ENCODE assay signal across 9 cellular contexts in genomic region chr2:42792087-42792582, GRCh38. TPM values are rescaled to one million over a fixed set of nuclear protein-coding genes. Genes with fewer than 3 reads are reported as not detected.
DNase-seq lines count a peak whose midpoint lies in the region; ATAC-seq, FAIRE-seq and TF ChIP-seq lines count a peak whose summit lies in the region.
"Had no signal": no experiment of that assay in that cellular context is flagged by ENCODE, and none has a peak within 500 bp of the region (broad histone marks: within the 10 kb centered on the region; RNA-seq: fewer than 3 reads in every experiment).

No MANE protein-coding gene starts in this region.

- H3K27me3 Mint-ChIP-seq in activated T-helper 17 cell treated with anti-CD3 and anti-CD28 coated beads, Interleukin-2, amount 50 U/mL, for 72 hours, result peaks cover 49% of the 10 kb centered on the region

- peak overlapping the region; percentile 71 for H3K4me3 Mint-ChIP-seq in activated T-helper 17 cell treated with anti-CD3 and anti-CD28 coated beads, Interleukin-2, amount 50 U/mL, for 72 hours

- peaks cover 7% of the 10 kb centered on the region for H3K36me3 Mint-ChIP-seq in activated T-helper 17 cell treated with anti-CD3 and anti-CD28 coated beads, Interleukin-2, amount 50 U/mL, for 72 hours (ENCODE audit: low read depth)

- H3K27ac Mint-ChIP-seq in activated T-helper 17 cell treated with anti-CD3 and anti-CD28 coated beads, Interleukin-2, amount 50 U/mL, for 72 hours, result no peak overlapping the region

- DNase-seq in GM12892 (ENCODE audit: insufficient read length) (peak; percentile 54), hepatic stellate cell (ENCODE audit: low spot score) (peak; percentile 51), T-helper 9 cell (no peak), NCI-H446 (lab: John Stamatoyannopoulos, UW) (no peak), iPS-NIHi7 (ENCODE audit: extremely low spot score) (no peak)

- peaks cover 24% of the 10 kb centered on the region for H3K4me1 Mint-ChIP-seq in activated T-helper 17 cell treated with anti-CD3 and anti-CD28 coated beads, Interleukin-2, amount 50 U/mL, for 72 hours

- no peaks in the 10 kb centered on the region for H3K9me3 Mint-ChIP-seq in activated T-helper 17 cell treated with anti-CD3 and anti-CD28 coated beads, Interleukin-2, amount 50 U/mL, for 72 hours

- peak overlapping the region; percentile 43 to 78 (median 59) for H3K4me3 ChIP-seq in skin epidermis

- ATAC-seq in HG02943 (IDR thresholded peaks at IDR 0.05; ENCODE audit: low read depth, unreplicated experiment), result peak; percentile 14
- peak; percentile 41 for ATAC-seq in activated T-helper 17 cell treated with anti-CD3 and anti-CD28 coated beads, Interleukin-2, amount 50 U/mL, for 72 hours (replicated peaks)

- H3K27ac ChIP-seq in skin epidermis, result peak overlapping the region; percentile 60 to 94 (median 86)

- no peak for FAIRE-seq in GM12892 (lab: Jason Lieb, UNC)

- peak; percentile 75; the same call in 1 of the 2 replicates for TF ChIP-seq POLR2A in GM12892 (IDR thresholded peaks at IDR 0.05; ENCODE audit: low read depth, low read length)

RNA-seq across cellular contexts. Expression of gene HAAO, which starts 0.2 kb away (rescaled TPM):
- 15.4 TPM for polyA plus RNA-seq in GM12892 (2012; ENCODE audit: missing spikeins)
- total RNA-seq in activated T-helper 17 cell treated with anti-CD3 and anti-CD28 coated beads, Interleukin-2, amount 50 U/mL, for 72 hours, result under 1 TPM; 0.98 to 0.99 TPM
- total RNA-seq: RPMI7951 had no signal

RNA-seq across cellular contexts. Expression of gene OXER1, which starts 28.2 kb away (rescaled TPM):
- 2.4 TPM for polyA plus RNA-seq in GM12892 (2012; ENCODE audit: missing spikeins)
- total RNA-seq in activated T-helper 17 cell treated with anti-CD3 and anti-CD28 coated beads, Interleukin-2, amount 50 U/mL, for 72 hours, result under 1 TPM; 0.13 TPM
- total RNA-seq: RPMI7951 had no signal

Comparison
In these comparisons a context has a peak if more than half of its experiments do, and no peak if none do; other contexts are left out.
1. DNase-seq: peak in GM12892 (single experiment) and hepatic stellate cell (single experiment); none in T-helper 9 cell (single experiment), NCI-H446 (0 of 2) and iPS-NIHi7 (single experiment).